Comparison of ENCODE assay signal across 8 cellular contexts in genomic region chr7:151876112-151876898, GRCh38. TPM values are rescaled to one million over a fixed set of nuclear protein-coding genes. Genes with fewer than 3 reads are reported as not detected.
DNase-seq lines count a peak whose midpoint lies in the region; ATAC-seq and TF ChIP-seq lines count a peak whose summit lies in the region.

No MANE protein-coding gene starts in this region.

- H3K4me1 ChIP-seq in colonic mucosa = peaks cover 7% of the 10 kb centered on the region
- H3K4me1 ChIP-seq in lower lobe of right lung = peaks cover 18% of the 10 kb centered on the region

- TF ChIP-seq CTCF in colonic mucosa (IDR thresholded peaks at IDR 0.05) = no peak
- TF ChIP-seq CTCF in lower lobe of right lung (IDR thresholded peaks at IDR 0.05) = no peak

- H3K9ac ChIP-seq in colonic mucosa (ENCODE audit: low read depth in 2 of 2, low read length in 2 of 2) = peak overlapping the region; percentile 78 to 93

- H3K4me3 Mint-ChIP-seq in activated CD4-positive, alpha-beta T cell treated with anti-CD3 and anti-CD28 coated beads, Interleukin-2, amount 10 ng/mL, durations not matched to agents 7 days and 5 days = peak overlapping the region; percentile 96

- peak overlapping the region; percentile 71 for H3K4me3 ChIP-seq in colonic mucosa
- peak overlapping the region; percentile 73 for H3K4me3 ChIP-seq in lower lobe of right lung

- peaks cover 11% of the 10 kb centered on the region for H3K27me3 Mint-ChIP-seq in activated CD4-positive, alpha-beta T cell treated with anti-CD3 and anti-CD28 coated beads, Interleukin-2, amount 10 ng/mL, durations not matched to agents 7 days and 5 days

- POLR2A ChIA-PET in activated CD4-positive, alpha-beta T cell treated with anti-CD3 and anti-CD28 coated beads, Interleukin-2, amount 10 ng/mL, durations not matched to agents 7 days and 5 days (lab: Charles Lee) = no interaction called here

- DNase-seq in NCI-H2196 (lab: John Stamatoyannopoulos, UW; ENCODE audit: unreplicated experiment) (peak; percentile 29), NCI-H2196 treated with DMSO at 0.1 percent for 48 hours (lab: John Stamatoyannopoulos, UW; ENCODE audit: unreplicated experiment) (no peak), NCI-H1694 (lab: John Stamatoyannopoulos, UW) (peak; percentile 37), colonic mucosa (peak; percentile 93), lower lobe of right lung (peak; percentile 86)
- peak; percentile 77 for DNase-seq in activated CD4-positive, alpha-beta T cell treated with anti-CD3 and anti-CD28 coated beads, Interleukin-2, amount 10 ng/mL, durations not matched to agents 7 days and 5 days
- peak; percentile 53 to 59 for DNase-seq in stimulated activated CD4-positive, alpha-beta T cell treated with anti-CD3 and anti-CD28 coated beads, Interleukin-4, amount 100 ng/mL, for 48 hours (ENCODE audit: low read depth in 2 of 2)

- H3K36me3 ChIP-seq in colonic mucosa = no peaks in the 10 kb centered on the region
- no peaks in the 10 kb centered on the region for H3K36me3 ChIP-seq in lower lobe of right lung

- peak overlapping the region; percentile 94 for H3K27ac Mint-ChIP-seq in activated CD4-positive, alpha-beta T cell treated with anti-CD3 and anti-CD28 coated beads, Interleukin-2, amount 10 ng/mL, durations not matched to agents 7 days and 5 days

- no peaks in the 10 kb centered on the region for H3K9me3 Mint-ChIP-seq in activated CD4-positive, alpha-beta T cell treated with anti-CD3 and anti-CD28 coated beads, Interleukin-2, amount 10 ng/mL, durations not matched to agents 7 days and 5 days

- intact Hi-C loops in colonic mucosa (cut with DNase I) (loop anchor here (5.0 kb wide), 1 partner anchor 56 kb away; no protein-coding TSS in a partner anchor), lower lobe of right lung (cut with DNase I) (no loop called here)

- CTCF ChIA-PET in activated CD4-positive, alpha-beta T cell treated with anti-CD3 and anti-CD28 coated beads, Interleukin-2, amount 10 ng/mL, durations not matched to agents 7 days and 5 days (lab: Charles Lee) = no interaction called here

- ATAC-seq in lower lobe of right lung (peak; percentile 61 to 71), HG03469 (IDR thresholded peaks at IDR 0.05; ENCODE audit: unreplicated experiment) (no peak)

- no peaks in the 10 kb centered on the region for H3K36me3 Mint-ChIP-seq in activated CD4-positive, alpha-beta T cell treated with anti-CD3 and anti-CD28 coated beads, Interleukin-2, amount 10 ng/mL, durations not matched to agents 7 days and 5 days (ENCODE audit: low read depth)

- no peaks in the 10 kb centered on the region for H3K27me3 ChIP-seq in colonic mucosa
- H3K27me3 ChIP-seq in lower lobe of right lung (ENCODE audit: low read depth) = no peaks in the 10 kb centered on the region

- peaks cover 10% of the 10 kb centered on the region for H3K4me1 Mint-ChIP-seq in activated CD4-positive, alpha-beta T cell treated with anti-CD3 and anti-CD28 coated beads, Interleukin-2, amount 10 ng/mL, durations not matched to agents 7 days and 5 days

- no peaks in the 10 kb centered on the region for H3K9me3 ChIP-seq in colonic mucosa
- no peaks in the 10 kb centered on the region for H3K9me3 ChIP-seq in lower lobe of right lung

- H3K27ac ChIP-seq in colonic mucosa (peak overlapping the region; percentile 83), lower lobe of right lung (peak overlapping the region; percentile 92)

RNA-seq across cellular contexts. Expression of gene PRKAG2, which starts 0.6 kb away (rescaled TPM):
- 10 to 100 TPM; 27.5 to 32.3 TPM for total RNA-seq in activated CD4-positive, alpha-beta T cell treated with anti-CD3 and anti-CD28 coated beads, Interleukin-2, amount 10 ng/mL, durations not matched to agents 7 days and 5 days
- 10 to 100 TPM; 36.3 to 42.0 TPM for total RNA-seq in colonic mucosa
- 35.4 TPM for total RNA-seq in lower lobe of right lung
